In the genomic region with DNA sequence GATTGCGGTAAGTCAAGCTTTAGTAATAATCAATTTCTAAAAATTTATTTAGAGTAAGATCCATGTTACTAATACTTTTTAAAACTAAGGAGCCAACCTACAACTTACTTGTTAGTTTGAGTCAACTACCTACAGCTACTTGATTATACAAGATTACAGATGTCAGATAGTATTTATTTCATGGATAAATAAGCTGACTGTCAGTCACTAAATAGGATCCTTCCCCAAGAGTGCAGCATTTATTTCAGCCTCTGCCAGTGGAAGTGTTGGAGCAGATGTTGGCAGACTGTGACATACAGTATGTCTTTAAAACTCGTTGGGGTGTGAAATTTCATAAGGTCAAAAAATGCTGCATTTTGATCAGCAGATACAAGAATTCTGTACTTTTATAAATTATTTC, we compare ENCODE assay signal across 16 cellular contexts.
DNase-seq lines count a peak whose midpoint lies in the region; ATAC-seq lines count a peak whose summit lies in the region.
"Had no signal": no experiment of that assay in that cellular context is flagged by ENCODE, and none has a peak within 500 bp of the region (broad histone marks: within the 10 kb centered on the region; RNA-seq: fewer than 3 reads in every experiment).

No MANE protein-coding gene starts in this region.

- no peak for ATAC-seq in activated naive CD4-positive, alpha-beta T cell treated with anti-CD3 and anti-CD28 coated beads, Interleukin-2, amount 50 U/mL, for 72 hours
- ATAC-seq: T-cell had no signal

- DNase-seq in DMS 273 (lab: John Stamatoyannopoulos, UW; ENCODE audit: unreplicated experiment): peak; percentile 79
- DNase-seq in NCI-H1694 (lab: John Stamatoyannopoulos, UW): peak; percentile 100
- DNase-seq in NCI-H524 treated with DMSO at 0.1 percent for 48 hours (lab: John Stamatoyannopoulos, UW): peak; percentile 51
- peak; percentile 7 for DNase-seq in myocyte (ENCODE audit: low read depth)
- no peak for DNase-seq in stimulated activated CD4-positive, alpha-beta T cell treated with anti-CD3 and anti-CD28 coated beads, Interleukin-2, amount 100 ng/mL, for 48 hours
- no peak for DNase-seq in activated naive CD4-positive, alpha-beta T cell treated with anti-CD3 and anti-CD28 coated beads for 36 hours
- DNase-seq in activated naive CD4-positive, alpha-beta T cell treated with anti-CD3 and anti-CD28 coated beads, Interleukin-2, amount 50 U/mL, for 72 hours (ENCODE audit: low spot score in 2 of 2): no peak
- DNase-seq: Calu3; CD4-positive, alpha-beta memory T cell; DMS79; MM.1S; NCI-H1105; NCI-H510A; SHP77; SK-N-SH; T-cell had no signal

- intact Hi-C loops in activated naive CD4-positive, alpha-beta T cell treated with anti-CD3 and anti-CD28 coated beads for 36 hours (cut with micrococcal nuclease): no loop called here

- H3K27ac Mint-ChIP-seq in activated naive CD4-positive, alpha-beta T cell treated with anti-CD3 and anti-CD28 coated beads for 36 hours: no peak overlapping the region
- H3K27ac Mint-ChIP-seq in activated naive CD4-positive, alpha-beta T cell treated with anti-CD3 and anti-CD28 coated beads, Interleukin-2, amount 50 U/mL, for 72 hours: no peak overlapping the region
- H3K27ac Mint-ChIP-seq: T-cell had no signal

- no peaks in the 10 kb centered on the region for H3K9me3 Mint-ChIP-seq in activated naive CD4-positive, alpha-beta T cell treated with anti-CD3 and anti-CD28 coated beads for 36 hours
- no peaks in the 10 kb centered on the region for H3K9me3 Mint-ChIP-seq in activated naive CD4-positive, alpha-beta T cell treated with anti-CD3 and anti-CD28 coated beads, Interleukin-2, amount 50 U/mL, for 72 hours
- H3K9me3 Mint-ChIP-seq: CD4-positive, alpha-beta memory T cell; T-cell had no signal

- H3K4me3 Mint-ChIP-seq in activated naive CD4-positive, alpha-beta T cell treated with anti-CD3 and anti-CD28 coated beads for 36 hours: no peak overlapping the region
- H3K4me3 Mint-ChIP-seq: CD4-positive, alpha-beta memory T cell; T-cell had no signal

- CTCF ChIA-PET in activated naive CD4-positive, alpha-beta T cell treated with anti-CD3 and anti-CD28 coated beads for 36 hours (lab: Charles Lee): interaction anchor here (0.7 kb wide), 1 partner anchor 579 kb away, joined by 3 read pairs; no protein-coding TSS in a partner anchor

- H3K4me1 Mint-ChIP-seq in activated naive CD4-positive, alpha-beta T cell treated with anti-CD3 and anti-CD28 coated beads for 36 hours (ENCODE audit: low read depth): no peaks in the 10 kb centered on the region

- no peaks in the 10 kb centered on the region for H3K27me3 Mint-ChIP-seq in activated naive CD4-positive, alpha-beta T cell treated with anti-CD3 and anti-CD28 coated beads for 36 hours (ENCODE audit: low read depth)
- H3K27me3 Mint-ChIP-seq: CD4-positive, alpha-beta memory T cell; T-cell had no signal

- peaks cover 16% of the 10 kb centered on the region for H3K36me3 Mint-ChIP-seq in activated naive CD4-positive, alpha-beta T cell treated with anti-CD3 and anti-CD28 coated beads for 36 hours (ENCODE audit: low read depth)
- peaks cover 9 to 10% of the 10 kb centered on the region in 2 donors for H3K36me3 Mint-ChIP-seq in activated naive CD4-positive, alpha-beta T cell treated with anti-CD3 and anti-CD28 coated beads, Interleukin-2, amount 50 U/mL, for 72 hours

Comparison
In these comparisons a context has a peak if more than half of its experiments do, and no peak if none do; other contexts are left out.
1. DNase-seq: peak in DMS 273 (single experiment), NCI-H1694 (single experiment), NCI-H524 treated with DMSO at 0.1 percent for 48 hours (single experiment) and myocyte (single experiment); none in stimulated activated CD4-positive, alpha-beta T cell treated with anti-CD3 and anti-CD28 coated beads, Interleukin-2, amount 100 ng/mL, for 48 hours (0 of 2), activated naive CD4-positive, alpha-beta T cell treated with anti-CD3 and anti-CD28 coated beads for 36 hours (single experiment) and activated naive CD4-positive, alpha-beta T cell treated with anti-CD3 and anti-CD28 coated beads, Interleukin-2, amount 50 U/mL, for 72 hours (0 of 2).